ENCODE assay signal across 10 cellular contexts in genomic region chr11:128716231-128716630, GRCh38. TPM values are rescaled to one million over a fixed set of nuclear protein-coding genes. Genes with fewer than 3 reads are reported as not detected.
DNase-seq lines count a peak whose midpoint lies in the region; ATAC-seq and TF ChIP-seq lines count a peak whose summit lies in the region.
"Had no signal": no experiment of that assay in that cellular context is flagged by ENCODE, and none has a peak within 500 bp of the region (broad histone marks: within the 10 kb centered on the region; RNA-seq: fewer than 3 reads in every experiment).

No MANE protein-coding gene starts in this region.

- no peaks in the 10 kb centered on the region for H3K9me2 ChIP-seq in hepatocyte (replicated peaks; ENCODE audit: insufficient read depth)

- H3K36me3 ChIP-seq in hepatocyte (replicated peaks; ENCODE audit: insufficient read depth, low read depth) = no peaks in the 10 kb centered on the region

- no peak overlapping the region for H3K4me3 ChIP-seq in hepatocyte

- H3K79me2 ChIP-seq in hepatocyte = no peaks in the 10 kb centered on the region

- H3K27me3 Mint-ChIP-seq in T-helper 2 cell treated with Interferon-gamma antibody and Interleukin-4, amounts not matched to agents 5 μg/mL and 100 μg/mL, for 36 hours (ENCODE audit: low read depth) = no peaks in the 10 kb centered on the region
- no peaks in the 10 kb centered on the region for H3K27me3 Mint-ChIP-seq in T-cell
- H3K27me3 Mint-ChIP-seq in stimulated activated naive B cell treated with anti-CD40 and anti-IgM and Interleukin-4, amounts not matched to agents 10 μg/mL and 1 μg/mL and 100 μg/mL, for 72 hours = no peaks in the 10 kb centered on the region

- POLR2A ChIA-PET in T-cell (lab: Charles Lee) = interaction anchor here (0.6 to 1.4 kb wide), 5 partner anchors 9 to 23 kb away, joined by 3 to 4 read pairs (median 3); partner anchors contain the start of gene FLI1 (in 1 of the 2)

- no peaks in the 10 kb centered on the region for H4K20me1 ChIP-seq in hepatocyte (ENCODE audit: insufficient read depth, poor library complexity, severe bottlenecking)

- intact Hi-C loops in posterior vena cava (cut with DNase I) = no loop called here

- no peak overlapping the region for H2AFZ ChIP-seq in hepatocyte

- no peaks in the 10 kb centered on the region for H3K9me3 ChIP-seq in hepatocyte (ENCODE audit: low read depth)

- peaks cover 36% of the 10 kb centered on the region for H3K36me3 Mint-ChIP-seq in T-helper 2 cell treated with Interferon-gamma antibody and Interleukin-4, amounts not matched to agents 5 μg/mL and 100 μg/mL, for 36 hours (ENCODE audit: low read depth)
- peaks cover 6% of the 10 kb centered on the region for H3K36me3 Mint-ChIP-seq in T-cell
- H3K36me3 Mint-ChIP-seq in stimulated activated naive B cell treated with anti-CD40 and anti-IgM and Interleukin-4, amounts not matched to agents 10 μg/mL and 1 μg/mL and 100 μg/mL, for 72 hours = peaks cover 4 to 21% of the 10 kb centered on the region in 2 donors

- peaks cover 91% of the 10 kb centered on the region for H3K4me1 Mint-ChIP-seq in T-helper 2 cell treated with Interferon-gamma antibody and Interleukin-4, amounts not matched to agents 5 μg/mL and 100 μg/mL, for 36 hours (ENCODE audit: low read depth)
- H3K4me1 Mint-ChIP-seq in T-cell = peaks cover 98 to 100% (median 99%) of the 10 kb centered on the region in 3 donors
- H3K4me1 Mint-ChIP-seq in stimulated activated naive B cell treated with anti-CD40 and anti-IgM and Interleukin-4, amounts not matched to agents 10 μg/mL and 1 μg/mL and 100 μg/mL, for 72 hours = peaks cover 79 to 94% of the 10 kb centered on the region in 2 donors

- peaks cover 36% of the 10 kb centered on the region for H3K4me1 ChIP-seq in hepatocyte (ENCODE audit: insufficient read depth)

- H3K9me3 Mint-ChIP-seq in T-helper 2 cell treated with Interferon-gamma antibody and Interleukin-4, amounts not matched to agents 5 μg/mL and 100 μg/mL, for 36 hours = peaks cover 6% of the 10 kb centered on the region
- H3K9me3 Mint-ChIP-seq in T-cell = no peaks in the 10 kb centered on the region
- peaks cover 4 to 7% of the 10 kb centered on the region in 2 donors for H3K9me3 Mint-ChIP-seq in stimulated activated naive B cell treated with anti-CD40 and anti-IgM and Interleukin-4, amounts not matched to agents 10 μg/mL and 1 μg/mL and 100 μg/mL, for 72 hours

- H3K27ac Mint-ChIP-seq in T-helper 2 cell treated with Interferon-gamma antibody and Interleukin-4, amounts not matched to agents 5 μg/mL and 100 μg/mL, for 36 hours = peak overlapping the region; percentile 81
- peak overlapping the region; percentile 98 to 100 for H3K27ac Mint-ChIP-seq in T-cell
- peak overlapping the region; percentile 96 for H3K27ac Mint-ChIP-seq in stimulated activated naive B cell treated with anti-CD40 and anti-IgM and Interleukin-4, amounts not matched to agents 10 μg/mL and 1 μg/mL and 100 μg/mL, for 72 hours

- H3K4me2 ChIP-seq in hepatocyte = peak overlapping the region; percentile 65

- peak overlapping the region; percentile 82 for H3K4me3 Mint-ChIP-seq in T-helper 2 cell treated with Interferon-gamma antibody and Interleukin-4, amounts not matched to agents 5 μg/mL and 100 μg/mL, for 36 hours
- peak overlapping the region; percentile 66 to 82 (median 68) for H3K4me3 Mint-ChIP-seq in T-cell
- H3K4me3 Mint-ChIP-seq in stimulated activated naive B cell treated with anti-CD40 and anti-IgM and Interleukin-4, amounts not matched to agents 10 μg/mL and 1 μg/mL and 100 μg/mL, for 72 hours = peak overlapping the region; percentile 72 to 79

- H3K27me3 ChIP-seq in hepatocyte = no peaks in the 10 kb centered on the region

- 40% methylated on average over 3 of the region's 3 CpGs for WGBS in hepatocyte (ENCODE audit: low lambda C conversion rate, missing lambda C conversion rate)

- peak in 1 of 4 experiments; percentile 53 for ATAC-seq in T-cell (replicated peaks in 1 of 4)
- ATAC-seq in stimulated activated naive B cell treated with anti-CD40 and anti-IgM and Interleukin-4, amounts not matched to agents 10 μg/mL and 1 μg/mL and 100 μg/mL, for 72 hours (replicated peaks) = peak; percentile 1

- peak overlapping the region; percentile 95 for H3K27ac ChIP-seq in hepatocyte

- CTCF ChIA-PET in T-cell (lab: Charles Lee) = interaction anchor here in 1 of 2 donors (0.7 to 1.0 kb wide), 2 partner anchors 20 to 114 kb away, joined by 3 read pairs; no protein-coding TSS in a partner anchor

- no peak for DNase-seq in T-helper 2 cell treated with Interferon-gamma antibody and Interleukin-4, amounts not matched to agents 5 μg/mL and 100 μg/mL, for 36 hours (ENCODE audit: low spot score)
- DNase-seq in T-helper 2 cell (no peak), T-cell (no peak), hepatocyte (ENCODE audit: low spot score) (peak; percentile 38), DMS53 (lab: John Stamatoyannopoulos, UW) (no peak), hepatic stellate cell (ENCODE audit: low spot score) (no peak), posterior vena cava (ENCODE audit: low spot score) (no peak)
- DNase-seq in stimulated activated naive B cell treated with anti-CD40 and anti-IgM and Interleukin-4, amounts not matched to agents 10 μg/mL and 1 μg/mL and 100 μg/mL, for 72 hours = no peak
- DNase-seq: hypothalamus, NCI-H1048 had no signal

- TF ChIP-seq CTCF in hepatocyte (IDR thresholded peaks at IDR 0.05; ENCODE audit: poor library complexity) = no peak

RNA-seq across cellular contexts. Expression of gene FLI1, which starts 22.4 kb away (rescaled TPM):
- 100 to 1,000 TPM in 2 of 5 donors, 10 to 100 TPM in 3; 87.0 to 114 (median 94.6) TPM for total RNA-seq in T-cell
- 3.7 and 8.5 TPM in 2 replicates for total RNA-seq in hepatocyte
- 1.4 and 2.4 TPM in 2 replicates for polyA plus RNA-seq in hepatocyte
- 10 to 100 TPM; 25.3 to 29.7 TPM for total RNA-seq in posterior vena cava
